8 cellular contexts compared by ENCODE assay signal in genomic region chr3:114418107-114418506, GRCh38.
DNase-seq lines count a peak whose midpoint lies in the region; ATAC-seq and TF ChIP-seq lines count a peak whose summit lies in the region.

No MANE protein-coding gene starts in this region.

- no peak for TF ChIP-seq POLR2A in heart left ventricle (IDR thresholded peaks at IDR 0.05)

- DNase-seq in heart left ventricle (no peak), Right ventricle myocardium superior (no peak), NCI-H526 treated with DMSO at 0.1 percent for 48 hours (lab: John Stamatoyannopoulos, UW) (peak; percentile 62), upper lobe of right lung (no peak), aorta (no peak), dedifferentiated amniotic fluid mesenchymal stem cell (ENCODE audit: extremely low spot score) (no peak), COR-L47 (lab: John Stamatoyannopoulos, UW) (no peak)

- H3K4me3 ChIP-seq in heart left ventricle: peak overlapping the region in 1 of 12 donors; percentile 37
- H3K4me3 ChIP-seq in upper lobe of right lung: no peak overlapping the region
- no peak overlapping the region for H3K4me3 ChIP-seq in aorta (ENCODE audit: low read length in 2 of 2)

- H3K27ac ChIP-seq in heart left ventricle (peak overlapping the region in 10 of 12 donors; percentile 6 to 78 (median 54)), upper lobe of right lung (peak overlapping the region; percentile 9), aorta (ENCODE audit: low read depth in 1 of 2, low read length in 2 of 2) (no peak overlapping the region)

- intact Hi-C loops in heart left ventricle (cut with DNase I) (loop anchor here in 9 of 10 donors (1.0 to 5.0 kb wide), 4 partner anchors 34 to 39 kb away; no protein-coding TSS in a partner anchor), Right ventricle myocardium superior (cut with DNase I) (loop anchor here (5.0 kb wide), 1 partner anchor 36 kb away; no protein-coding TSS in a partner anchor), upper lobe of right lung (cut with DNase I) (no loop called here), aorta (cut with DNase I) (no loop called here)

- H3K27me3 ChIP-seq in heart left ventricle (no peaks in the 10 kb centered on the region), upper lobe of right lung (no peaks in the 10 kb centered on the region), aorta (ENCODE audit: control insufficient read depth in 1 of 2, insufficient read depth in 2 of 2, low read length in 1 of 2) (no peaks in the 10 kb centered on the region)

- no peaks in the 10 kb centered on the region for H3K9me3 ChIP-seq in heart left ventricle
- H3K9me3 ChIP-seq in upper lobe of right lung: no peaks in the 10 kb centered on the region
- no peaks in the 10 kb centered on the region for H3K9me3 ChIP-seq in aorta (ENCODE audit: control insufficient read depth, low read length)

- no peak for ATAC-seq in heart left ventricle
- ATAC-seq in Right ventricle myocardium superior (ENCODE audit: poor library complexity): no peak
- ATAC-seq in HG02763 (IDR thresholded peaks at IDR 0.05; ENCODE audit: unreplicated experiment): peak; percentile 70
- no peak for ATAC-seq in upper lobe of right lung
- no peak for ATAC-seq in aorta (ENCODE audit: low FRiP score)

- H3K36me3 ChIP-seq in heart left ventricle (no peaks in the 10 kb centered on the region), upper lobe of right lung (no peaks in the 10 kb centered on the region), aorta (ENCODE audit: control insufficient read depth in 1 of 2, insufficient read depth in 2 of 2, low read length in 1 of 2) (no peaks in the 10 kb centered on the region)

- H3K4me1 ChIP-seq in heart left ventricle (peaks cover 0 to 73% (median 33%) of the 10 kb centered on the region in 12 donors), upper lobe of right lung (peaks cover 18% of the 10 kb centered on the region), aorta (ENCODE audit: control insufficient read depth in 1 of 2, insufficient read depth in 2 of 2, low read length in 2 of 2) (peaks cover 0 to 3% of the 10 kb centered on the region in 2 donors)

- TF ChIP-seq CTCF in heart left ventricle (IDR thresholded peaks at IDR 0.05) (no peak), upper lobe of right lung (IDR thresholded peaks at IDR 0.05) (no peak)

Comparison
In these comparisons a context has a peak if more than half of its experiments do, and no peak if none do; other contexts are left out.
1. H3K27ac ChIP-seq: peak in heart left ventricle (10 of 12) and upper lobe of right lung (single experiment); none in aorta (0 of 2).
2. intact Hi-C loops: an anchor here in heart left ventricle (1.0 to 5.0 kb wide) and Right ventricle myocardium superior (5.0 kb wide); none called in upper lobe of right lung and aorta.